In the genomic region with DNA sequence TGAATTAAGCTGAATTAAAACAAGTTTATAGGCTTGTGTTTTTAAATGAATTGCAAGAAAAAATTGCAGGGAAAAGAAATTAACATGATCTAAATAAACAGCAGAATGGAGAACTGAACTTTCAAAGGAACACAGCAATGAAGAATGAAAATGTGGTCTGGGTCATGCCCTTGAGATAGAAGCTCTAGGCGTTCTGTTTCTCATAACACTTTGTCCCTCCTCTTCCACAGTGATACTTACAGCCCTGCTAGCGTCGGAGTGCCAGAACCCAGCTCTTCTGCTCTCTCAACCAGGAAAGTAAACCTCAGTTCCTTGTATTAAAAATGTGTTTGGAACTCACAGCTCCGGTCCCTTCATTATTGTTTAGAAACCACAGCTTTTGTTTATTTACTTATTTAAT, we compare ENCODE assay signal across 32 cellular contexts. TPM values are rescaled to one million over a fixed set of nuclear protein-coding genes. Genes with fewer than 3 reads are reported as not detected.
"Had no signal": no experiment of that assay in that cellular context is flagged by ENCODE, and none has a peak within 500 bp of the region (broad histone marks: within the 10 kb centered on the region; RNA-seq: fewer than 3 reads in every experiment).

No MANE protein-coding gene starts in this region.

- H3K27ac ChIP-seq: colonic mucosa, neutrophil, thyroid gland had no signal

- H3K4me1 ChIP-seq: colonic mucosa, thyroid gland, upper lobe of left lung had no signal

- H3K4me3 ChIP-seq: colonic mucosa, mucosa of descending colon, smooth muscle cell, thyroid gland, upper lobe of left lung had no signal

- H3K27me3 ChIP-seq: colonic mucosa, neutrophil, thyroid gland, upper lobe of left lung had no signal

- H3K36me3 ChIP-seq: colonic mucosa, neutrophil, thyroid gland, upper lobe of left lung had no signal

- DNase-seq: activated CD4-positive, alpha-beta memory T cell treated with anti-CD3 and anti-CD28 coated beads for 36 hours; activated CD4-positive, alpha-beta T cell treated with anti-CD3 and anti-CD28 coated beads, Interleukin-2, amount 10 ng/mL, durations not matched to agents 24 days and 14 days; activated CD4-positive, CD25-positive, alpha-beta regulatory T cell treated with anti-CD3 and anti-CD28 coated beads, Interleukin-2, amount 50 U/mL, for 72 hours; activated CD8-positive, alpha-beta memory T cell treated with anti-CD3 and anti-CD28 coated beads, Interleukin-2, amount 50 U/mL, for 4 hours; activated gamma-delta T cell; activated naive CD4-positive, alpha-beta T cell treated with anti-CD3 and anti-CD28 coated beads, Interleukin-2, amount 10 ng/mL, durations not matched to agents 7 days and 5 days; activated naive CD8-positive, alpha-beta T cell treated with anti-CD3 and anti-CD28 coated beads, Interleukin-2, amount 10 ng/mL, durations not matched to agents 7 days and 5 days; activated T-cell treated with anti-CD3 and anti-CD28 coated beads, Interleukin-2, amount 50 U/mL, for 1 hour; amygdala; colonic mucosa; effector CD8-positive, alpha-beta T cell; erythroblast; head of caudate nucleus; mucosa of descending colon; stimulated activated CD4-positive, alpha-beta T cell treated with anti-CD3 and anti-CD28 coated beads, Interleukin-1b, Interleukin-23, amount 100 ng/mL, for 48 hours; stimulated activated CD4-positive, alpha-beta T cell treated with anti-CD3 and anti-CD28 coated beads, Interleukin-4, amount 100 ng/mL, for 4 hours; stimulated activated CD8-positive, alpha-beta memory T cell treated with anti-CD3 and anti-CD28 coated beads, Interleukin-4, amount 100 ng/mL, for 48 hours; stimulated activated naive CD8-positive, alpha-beta T cell treated with anti-CD3 and anti-CD28 coated beads, Interleukin-15, amount 100 ng/mL, for 72 hours; substantia nigra; T-helper 17 cell; T1000; thyroid gland; upper lobe of left lung had no signal

- ATAC-seq: mucosa of descending colon; natural killer cell treated with Interleukin-12 subunit alpha and Interleukin-12 subunit beta and Interleukin-15 and Interleukin-18, amount 100 ng/mL, for 72 hours; SK-N-SH treated with all-trans-retinoic acid at 6 μM for 48 hours; stimulated activated memory B cell treated with anti-CD40 and anti-IgM and Interleukin-4, amounts not matched to agents 10 μg/mL and 1 μg/mL and 100 μg/mL, for 72 hours; stimulated activated naive CD8-positive, alpha-beta T cell treated with anti-CD3 and anti-CD28 coated beads, Interleukin-15, amount 100 ng/mL, for 72 hours; T-helper 17 cell had no signal

- H3K9me3 ChIP-seq: colonic mucosa, mucosa of descending colon, neutrophil, thyroid gland, upper lobe of left lung had no signal

RNA-seq across cellular contexts. Expression of gene HMGCLL1, which starts 11.4 kb away (rescaled TPM):
- total RNA-seq: activated CD4-positive, alpha-beta memory T cell treated with anti-CD3 and anti-CD28 coated beads for 36 hours; activated CD4-positive, alpha-beta T cell treated with anti-CD3 and anti-CD28 coated beads, Interleukin-2, amount 10 ng/mL, durations not matched to agents 24 days and 14 days; activated CD8-positive, alpha-beta memory T cell treated with anti-CD3 and anti-CD28 coated beads for 36 hours; activated naive CD8-positive, alpha-beta T cell treated with anti-CD3 and anti-CD28 coated beads, Interleukin-2, amount 10 ng/mL, durations not matched to agents 7 days and 5 days; dermis microvascular lymphatic vessel endothelial cell; myocyte; natural killer cell treated with Interleukin-12 subunit alpha and Interleukin-12 subunit beta and Interleukin-15 and Interleukin-18, amount 100 ng/mL, for 72 hours; osteocyte; smooth muscle cell; T-helper 17 cell had no signal
- polyA plus RNA-seq: smooth muscle cell had no signal
